8 cellular contexts compared by ENCODE assay signal in genomic region chr7:136009488-136010079, GRCh38. TPM values are rescaled to one million over a fixed set of nuclear protein-coding genes. Genes with fewer than 3 reads are reported as not detected.
DNase-seq lines count a peak whose midpoint lies in the region; ATAC-seq, FAIRE-seq and TF ChIP-seq lines count a peak whose summit lies in the region.

No MANE protein-coding gene starts in this region.

- H3K4me1 ChIP-seq in keratinocyte (ENCODE audit: control insufficient read depth, extremely low read depth, insufficient read depth, low read length) = no peaks in the 10 kb centered on the region

- no peaks in the 10 kb centered on the region for H3K27me3 ChIP-seq in keratinocyte (ENCODE audit: control insufficient read depth, extremely low read depth, insufficient read depth, low read length)

- TF ChIP-seq CTCF in AG09309 (IDR thresholded peaks at IDR 0.05; ENCODE audit: control insufficient read depth, insufficient read depth, low read depth, low read length, missing control alignments) (peak; percentile 53), keratinocyte (optimal IDR thresholded peaks at IDR 0.05 in 1 of 3, IDR thresholded peaks at IDR 0.05 in 1 of 3, conservative IDR thresholded peaks at IDR 0.05 in 1 of 3; ENCODE audit: extremely low read depth in 1 of 3, insufficient read depth in 2 of 3, low read length in 3 of 3) (peak in 2 of 3 experiments; percentile 46 to 52), type B pancreatic cell (conservative IDR thresholded peaks at IDR 0.05) (peak; percentile 88)

- ATAC-seq in GM21526 (IDR thresholded peaks at IDR 0.05; ENCODE audit: low FRiP score, unreplicated experiment) = peak; percentile 63
- no peak for ATAC-seq in activated T-cell treated with anti-CD3 and anti-CD28 coated beads, Interleukin-2, amount 50 U/mL, for 72 hours (replicated peaks in 1 of 2)

- FAIRE-seq in keratinocyte (lab: Jason Lieb, UNC) = no peak

- no peak overlapping the region for H3K4me3 Mint-ChIP-seq in type B pancreatic cell
- no peak overlapping the region for H3K4me3 Mint-ChIP-seq in activated T-cell treated with anti-CD3 and anti-CD28 coated beads, Interleukin-2, amount 50 U/mL, for 72 hours

- no peak overlapping the region for H3K9ac ChIP-seq in keratinocyte (ENCODE audit: control insufficient read depth, extremely low read depth, insufficient read depth, low read length)

- H3K27ac ChIP-seq in keratinocyte (ENCODE audit: control insufficient read depth, insufficient read depth, low read length) = no peak overlapping the region

- H3K27me3 Mint-ChIP-seq in type B pancreatic cell = no peaks in the 10 kb centered on the region
- peaks cover 16% of the 10 kb centered on the region for H3K27me3 Mint-ChIP-seq in activated T-cell treated with anti-CD3 and anti-CD28 coated beads, Interleukin-2, amount 50 U/mL, for 72 hours (ENCODE audit: low read depth)

- H3K4me1 Mint-ChIP-seq in type B pancreatic cell (ENCODE audit: unreplicated experiment) = peaks cover 4% of the 10 kb centered on the region
- peaks cover 5% of the 10 kb centered on the region for H3K4me1 Mint-ChIP-seq in activated T-cell treated with anti-CD3 and anti-CD28 coated beads, Interleukin-2, amount 50 U/mL, for 72 hours (ENCODE audit: low read depth)

- H3K36me3 Mint-ChIP-seq in type B pancreatic cell = no peaks in the 10 kb centered on the region
- no peaks in the 10 kb centered on the region for H3K36me3 Mint-ChIP-seq in activated T-cell treated with anti-CD3 and anti-CD28 coated beads, Interleukin-2, amount 50 U/mL, for 72 hours (ENCODE audit: insufficient read depth in 2 of 2)

- H4K20me1 ChIP-seq in keratinocyte (ENCODE audit: control insufficient read depth, extremely low read depth, insufficient read depth, low read length) = no peaks in the 10 kb centered on the region

- DNase-seq in AG09309 (ENCODE audit: low read depth) (no peak), NCI-H2196 (lab: John Stamatoyannopoulos, UW; ENCODE audit: unreplicated experiment) (peak; percentile 73), astrocyte of the hippocampus (ENCODE audit: low read depth, low spot score) (peak; percentile 65), keratinocyte (ENCODE audit: low read depth, low spot score) (peak; percentile 4), type B pancreatic cell (ENCODE audit: extremely low spot score, unreplicated experiment) (no peak)
- no peak for DNase-seq in activated effector memory CD4-positive, alpha-beta T cell treated with anti-CD3 and anti-CD28 coated beads, Interleukin-2, amount 50 U/mL, for 16 hours
- no peak for DNase-seq in activated T-cell treated with anti-CD3 and anti-CD28 coated beads, Interleukin-2, amount 50 U/mL, for 72 hours

- H3K4me3 ChIP-seq in AG09309 (ENCODE audit: control insufficient read depth, low read depth, low read length) = no peak overlapping the region
- H3K4me3 ChIP-seq in keratinocyte (ENCODE audit: control insufficient read depth in 2 of 3, extremely low read depth in 1 of 3, insufficient read depth in 2 of 3, low read depth in 1 of 3, low read length in 3 of 3) = no peak overlapping the region

- H2AFZ ChIP-seq in keratinocyte (ENCODE audit: control insufficient read depth, low read length) = no peak overlapping the region

- dilution Hi-C loops in keratinocyte (cut with MboI; ENCODE audit: extremely low pct_ligation_motif_present, low sequenced_read_pairs) = no loop called here

- H3K9me3 Mint-ChIP-seq in type B pancreatic cell = no peaks in the 10 kb centered on the region
- H3K9me3 Mint-ChIP-seq in activated T-cell treated with anti-CD3 and anti-CD28 coated beads, Interleukin-2, amount 50 U/mL, for 72 hours = no peaks in the 10 kb centered on the region

- H3K9me3 ChIP-seq in keratinocyte (ENCODE audit: control insufficient read depth, low read depth, low read length) = no peaks in the 10 kb centered on the region

- no peaks in the 10 kb centered on the region for H3K79me2 ChIP-seq in keratinocyte (ENCODE audit: control insufficient read depth, insufficient read depth, low read length)

- no peaks in the 10 kb centered on the region for H3K36me3 ChIP-seq in keratinocyte (ENCODE audit: control insufficient read depth in 2 of 2, extremely low read depth in 1 of 2, insufficient read depth in 2 of 2, low read length in 2 of 2)

- H3K9me1 ChIP-seq in keratinocyte (ENCODE audit: control insufficient read depth, extremely low read depth, insufficient read depth, low read length) = no peaks in the 10 kb centered on the region

- H3K27ac Mint-ChIP-seq in type B pancreatic cell = no peak overlapping the region
- no peak overlapping the region for H3K27ac Mint-ChIP-seq in activated T-cell treated with anti-CD3 and anti-CD28 coated beads, Interleukin-2, amount 50 U/mL, for 72 hours

- H3K4me2 ChIP-seq in keratinocyte (ENCODE audit: control insufficient read depth, extremely low read depth, insufficient read depth, low read depth, low read length) = no peak overlapping the region

RNA-seq across cellular contexts. Expression of gene MTPN, which starts 32.4 kb away (rescaled TPM):
- polyA plus RNA-seq in keratinocyte = 94.2 to 151 TPM (median 125 TPM) in 3 replicates
- polyA plus RNA-seq in keratinocyte (2011; ENCODE audit: low read depth) = 11.0 TPM
- 128 and 204 TPM in 2 replicates for polyA plus RNA-seq in keratinocyte (2011; cell fraction: cytosol; rRNA removed)
- 60.2 and 75.3 TPM in 2 replicates for polyA plus RNA-seq in keratinocyte (2011; cell fraction: nucleus; rRNA removed)
- polyA plus RNA-seq in keratinocyte (2012; ENCODE audit: low replicate concordance) = 69.9 and 137 TPM in 2 replicates
- 68.8 to 159 TPM (median 98.2 TPM) in 3 replicates for polyA minus RNA-seq in keratinocyte
- 222 TPM for polyA minus RNA-seq in keratinocyte (2011; cell fraction: cytosol; rRNA and poly(A)+ RNA removed)
- 105 and 112 TPM in 2 replicates for polyA minus RNA-seq in keratinocyte (2011; cell fraction: nucleus; rRNA and poly(A)+ RNA removed)
- total RNA-seq in type B pancreatic cell (ENCODE audit: low replicate concordance) = 104 and 110 TPM in 2 replicates
- total RNA-seq in activated T-cell treated with anti-CD3 and anti-CD28 coated beads, Interleukin-2, amount 50 U/mL, for 72 hours = 100 to 1,000 TPM; 110 to 126 TPM

Comparison
In these comparisons a context has a peak if more than half of its experiments do, and no peak if none do; other contexts are left out.
1. DNase-seq: peak in NCI-H2196 (single experiment), astrocyte of the hippocampus (single experiment) and keratinocyte (single experiment); none in AG09309 (single experiment), type B pancreatic cell (single experiment), activated effector memory CD4-positive, alpha-beta T cell treated with anti-CD3 and anti-CD28 coated beads, Interleukin-2, amount 50 U/mL, for 16 hours (single experiment) and activated T-cell treated with anti-CD3 and anti-CD28 coated beads, Interleukin-2, amount 50 U/mL, for 72 hours (0 of 2).
2. Peak in every context shown above with its lines, with median percentiles within 50 percentile points of each other: CTCF ChIP-seq.